26 cellular contexts compared by ENCODE assay signal in genomic region chr6:100085162-100085431, GRCh38.
"Had no signal": no experiment of that assay in that cellular context is flagged by ENCODE, and none has a peak within 500 bp of the region (broad histone marks: within the 10 kb centered on the region; RNA-seq: fewer than 3 reads in every experiment).

No MANE protein-coding gene starts in this region.

- H3K4me3 Mint-ChIP-seq: activated CD8-positive, alpha-beta T cell treated with anti-CD3 and anti-CD28 coated beads, Interleukin-2, amount 10 ng/mL, durations not matched to agents 7 days and 5 days; activated naive CD4-positive, alpha-beta T cell treated with anti-CD3 and anti-CD28 coated beads, Interleukin-2, amount 50 U/mL, for 24 hours; activated T-cell treated with anti-CD3 and anti-CD28 coated beads, Interleukin-2, amount 50 U/mL, for 24 hours; activated T-helper 1 cell treated with anti-CD3 and anti-CD28 coated beads, Interleukin-12 subunit alpha, Interleukin-12 subunit beta, Interleukin-2, Interleukin-4 antibody, amounts not matched to agents 30 ng/mL and 10 ng/mL and 1 ng/mL, durations not matched to agents 14 hours and 24 hours and 36 hours; brain; T-helper 17 cell; WTC11 had no signal

- H3K27ac Mint-ChIP-seq: activated CD8-positive, alpha-beta T cell treated with anti-CD3 and anti-CD28 coated beads, Interleukin-2, amount 10 ng/mL, durations not matched to agents 7 days and 5 days; activated naive CD4-positive, alpha-beta T cell treated with anti-CD3 and anti-CD28 coated beads, Interleukin-2, amount 50 U/mL, for 24 hours; activated T-cell treated with anti-CD3 and anti-CD28 coated beads, Interleukin-2, amount 50 U/mL, for 24 hours; activated T-helper 1 cell treated with anti-CD3 and anti-CD28 coated beads, Interleukin-12 subunit alpha, Interleukin-12 subunit beta, Interleukin-2, Interleukin-4 antibody, amounts not matched to agents 30 ng/mL and 10 ng/mL and 1 ng/mL, durations not matched to agents 14 hours and 24 hours and 36 hours; T-helper 17 cell; WTC11 had no signal

- H3K27me3 ChIP-seq: ascending aorta, SJCRH30 had no signal

- H3K4me1 ChIP-seq: ascending aorta had no signal

- H3K27ac ChIP-seq: ascending aorta, SJCRH30 had no signal

- H3K27me3 Mint-ChIP-seq: activated naive CD4-positive, alpha-beta T cell treated with anti-CD3 and anti-CD28 coated beads, Interleukin-2, amount 50 U/mL, for 24 hours; activated T-cell treated with anti-CD3 and anti-CD28 coated beads, Interleukin-2, amount 50 U/mL, for 24 hours; T-helper 17 cell had no signal

- H3K36me3 Mint-ChIP-seq: activated naive CD4-positive, alpha-beta T cell treated with anti-CD3 and anti-CD28 coated beads, Interleukin-2, amount 50 U/mL, for 24 hours; brain; WTC11 had no signal

- DNase-seq: activated CD4-positive, alpha-beta T cell treated with anti-CD3 and anti-CD28 coated beads for 48 hours; activated CD4-positive, alpha-beta T cell treated with anti-CD3 and anti-CD28 coated beads, Interleukin-2, amount 50 U/mL, for 4 hours; activated CD4-positive, CD25-positive, alpha-beta regulatory T cell treated with anti-CD3 and anti-CD28 coated beads, Interleukin-2, amount 50 U/mL, for 72 hours; activated CD8-positive, alpha-beta memory T cell treated with anti-CD3 and anti-CD28 coated beads, Interleukin-2, amount 50 U/mL, for 48 hours; activated CD8-positive, alpha-beta T cell treated with anti-CD3 and anti-CD28 coated beads, Interleukin-2, amount 10 ng/mL, durations not matched to agents 7 days and 5 days; activated effector memory CD4-positive, alpha-beta T cell treated with Interleukin-2 at 50 U/mL for 16 hours; activated naive CD4-positive, alpha-beta T cell; activated T-cell treated with anti-CD3 and anti-CD28 coated beads, Interleukin-2, amount 50 U/mL, for 24 hours; amniotic stem cell; MM.1S; NCI-H1105; NCI-H146; NCI-H187 treated with DMSO at 0.1 percent for 48 hours; NCI-H2081 treated with DMSO at 0.1 percent for 48 hours; NCI-H526; NK-92 treated with Interleukin-12 subunit alpha and Interleukin-12 subunit beta, amount 100 ng/mL, for 24 hours; OCI-M1; RPMI8226; SJCRH30; T-helper 17 cell; T-helper 9 cell had no signal

- H3K9me3 ChIP-seq: ascending aorta, SJCRH30 had no signal

- H3K4me3 ChIP-seq: ascending aorta, SJCRH30 had no signal

- H3K9me3 Mint-ChIP-seq: activated naive CD4-positive, alpha-beta T cell treated with anti-CD3 and anti-CD28 coated beads, Interleukin-2, amount 50 U/mL, for 24 hours; activated T-cell treated with anti-CD3 and anti-CD28 coated beads, Interleukin-2, amount 50 U/mL, for 24 hours; activated T-helper 1 cell treated with anti-CD3 and anti-CD28 coated beads, Interleukin-12 subunit alpha, Interleukin-12 subunit beta, Interleukin-2, Interleukin-4 antibody, amounts not matched to agents 30 ng/mL and 10 ng/mL and 1 ng/mL, durations not matched to agents 14 hours and 24 hours and 36 hours; brain had no signal

- H3K36me3 ChIP-seq: ascending aorta, SJCRH30 had no signal

- H3K4me1 Mint-ChIP-seq: activated naive CD4-positive, alpha-beta T cell treated with anti-CD3 and anti-CD28 coated beads, Interleukin-2, amount 50 U/mL, for 24 hours; WTC11 had no signal
